19 cellular contexts compared by ENCODE assay signal in the genomic region with DNA sequence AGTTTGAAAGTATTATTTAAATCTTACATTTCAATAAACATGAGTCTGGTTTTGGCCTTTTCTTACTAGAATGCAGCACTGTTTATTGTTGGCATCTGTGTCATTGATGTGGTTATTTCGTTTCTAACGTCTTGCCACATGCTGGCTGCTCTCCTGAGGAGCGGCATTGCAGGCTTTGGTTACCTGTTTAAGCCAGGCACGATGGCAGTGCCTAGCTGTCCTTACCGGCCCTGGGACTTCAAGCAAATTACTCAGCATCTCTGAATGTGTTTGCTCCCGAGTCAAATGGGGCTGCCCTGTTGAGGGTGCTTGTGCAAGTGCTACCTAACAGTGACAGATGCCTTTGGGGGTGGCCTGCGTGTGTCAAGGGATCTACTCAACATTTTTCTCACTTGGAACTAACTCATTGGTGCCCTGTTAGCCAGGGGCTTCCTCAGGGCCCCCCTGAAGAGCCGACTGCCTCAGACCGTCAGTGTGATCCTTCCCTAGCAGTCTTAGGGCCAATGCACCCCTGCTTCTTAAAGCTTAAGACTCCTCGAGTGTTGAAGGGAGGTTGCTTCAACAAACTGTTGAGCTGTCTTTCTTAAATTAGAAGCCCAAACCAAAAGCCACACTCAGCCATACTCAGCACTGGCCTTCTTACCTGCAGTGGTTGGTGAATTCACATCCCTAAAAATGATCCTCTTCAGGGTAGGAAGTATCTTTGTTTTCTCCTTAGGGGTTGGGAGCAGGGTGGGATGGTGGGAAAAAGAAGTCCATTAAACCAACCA.
A peak's percentile ranks its signal among the peaks of the same experiment; 100 is the strongest.
DNase-seq lines count a peak whose midpoint lies in the region; ATAC-seq and TF ChIP-seq lines count a peak whose summit lies in the region.
"Had no signal": no experiment of that assay in that cellular context is flagged by ENCODE, and none has a peak within 500 bp of the region (broad histone marks: within the 10 kb centered on the region; RNA-seq: fewer than 3 reads in every experiment).

No MANE protein-coding gene starts in this region.

- no peak for DNase-seq in activated CD4-positive, alpha-beta T cell treated with anti-CD3 and anti-CD28 coated beads, Interleukin-2, amount 10 ng/mL, durations not matched to agents 24 days and 14 days
- no peak for DNase-seq in activated CD4-positive, alpha-beta T cell treated with anti-CD3 and anti-CD28 coated beads for 4 hours
- DNase-seq in CD8-positive, alpha-beta T cell: peak in 4 of 7 experiments; percentile 33 to 57 (median 44)
- DNase-seq in activated CD8-positive, alpha-beta T cell treated with anti-CD3 and anti-CD28 coated beads, Interleukin-2, amount 10 ng/mL, durations not matched to agents 7 days and 5 days: no peak
- peak in 1 of 3 donors; percentile 27 for DNase-seq in effector memory CD4-positive, alpha-beta T cell
- DNase-seq in stimulated activated CD4-positive, alpha-beta T cell treated with anti-CD3 and anti-CD28 coated beads, Interleukin-15, amount 100 ng/mL, for 24 hours: no peak
- DNase-seq in glutamatergic neuron (no peak), DMS 273 treated with DMSO at 0.1 percent for 48 hours (lab: John Stamatoyannopoulos, UW) (no peak)
- DNase-seq: GF-D8; left colon; NCI-H1417; NCI-H526; nephron progenitor cell; stimulated activated CD4-positive, alpha-beta T cell treated with anti-CD3 and anti-CD28 coated beads, Interleukin-2, amount 100 ng/mL, for 24 hours had no signal

- no peaks in the 10 kb centered on the region for H3K27me3 ChIP-seq in CD8-positive, alpha-beta T cell (ENCODE audit: insufficient read depth, low read length)
- no peaks in the 10 kb centered on the region for H3K27me3 ChIP-seq in effector memory CD4-positive, alpha-beta T cell (replicated peaks; ENCODE audit: control insufficient read depth, insufficient read depth, low read length, poor library complexity, severe bottlenecking)
- H3K27me3 ChIP-seq: gastroesophageal sphincter had no signal

- peak overlapping the region; percentile 41 for H3K27ac Mint-ChIP-seq in activated CD4-positive, alpha-beta T cell treated with anti-CD3 and anti-CD28 coated beads, Interleukin-2, amount 10 ng/mL, durations not matched to agents 24 days and 14 days
- peak overlapping the region; percentile 91 for H3K27ac Mint-ChIP-seq in CD8-positive, alpha-beta T cell
- peak overlapping the region; percentile 51 for H3K27ac Mint-ChIP-seq in activated CD8-positive, alpha-beta T cell treated with anti-CD3 and anti-CD28 coated beads, Interleukin-2, amount 10 ng/mL, durations not matched to agents 7 days and 5 days
- H3K27ac Mint-ChIP-seq in glutamatergic neuron (ENCODE audit: unreplicated experiment): no peak overlapping the region
- H3K27ac Mint-ChIP-seq: GM23338, mesothelial cell of epicardium, nephron progenitor cell had no signal

- intact Hi-C loops in activated CD4-positive, alpha-beta T cell treated with anti-CD3 and anti-CD28 coated beads, Interleukin-2, amount 10 ng/mL, durations not matched to agents 24 days and 14 days (cut with micrococcal nuclease): loop anchor here (2.0 kb wide), 1 partner anchor 13 kb away; no protein-coding TSS in a partner anchor
- intact Hi-C loops in CD8-positive, alpha-beta T cell (cut with DNase I, micrococcal nuclease): loop anchor here in 1 of 2 experiments (5.0 kb wide), 1 partner anchor 36 kb away; no protein-coding TSS in a partner anchor

- CTCF ChIA-PET in CD8-positive, alpha-beta T cell (lab: Charles Lee): interaction anchor here (0.7 to 1.6 kb wide), 3 partner anchors 39 to 320 kb away, joined by 3 read pairs; no protein-coding TSS in a partner anchor
- CTCF ChIA-PET in activated CD8-positive, alpha-beta T cell treated with anti-CD3 and anti-CD28 coated beads, Interleukin-2, amount 10 ng/mL, durations not matched to agents 7 days and 5 days (lab: Charles Lee): interaction anchor here (0.9 kb wide), 1 partner anchor 319 kb away, joined by 3 read pairs; no protein-coding TSS in a partner anchor

- H3K4me1 ChIP-seq in CD8-positive, alpha-beta T cell (ENCODE audit: insufficient read depth, low read length): peaks cover 33% of the 10 kb centered on the region
- H3K4me1 ChIP-seq in effector memory CD4-positive, alpha-beta T cell (ENCODE audit: control insufficient read depth, insufficient read depth, low read length, poor library complexity, severe bottlenecking): peaks cover 16% of the 10 kb centered on the region

- TF ChIP-seq CTCF in CD8-positive, alpha-beta T cell (IDR thresholded peaks at IDR 0.05): no peak
- TF ChIP-seq CTCF in glutamatergic neuron (IDR thresholded peaks at IDR 0.05; ENCODE audit: partially characterized antibody, unreplicated experiment): no peak

- H3K4me3 ChIP-seq in CD8-positive, alpha-beta T cell (ENCODE audit: low read depth, low read length): no peak overlapping the region
- H3K4me3 ChIP-seq in effector memory CD4-positive, alpha-beta T cell (ENCODE audit: insufficient read depth, low read depth, low read length, poor library complexity, severe bottlenecking): no peak overlapping the region
- H3K4me3 ChIP-seq: gastroesophageal sphincter, GM23338 had no signal

- no peak overlapping the region for H3K4me3 Mint-ChIP-seq in activated CD4-positive, alpha-beta T cell treated with anti-CD3 and anti-CD28 coated beads, Interleukin-2, amount 10 ng/mL, durations not matched to agents 24 days and 14 days
- peak overlapping the region; percentile 39 for H3K4me3 Mint-ChIP-seq in CD8-positive, alpha-beta T cell
- no peak overlapping the region for H3K4me3 Mint-ChIP-seq in activated CD8-positive, alpha-beta T cell treated with anti-CD3 and anti-CD28 coated beads, Interleukin-2, amount 10 ng/mL, durations not matched to agents 7 days and 5 days
- no peak overlapping the region for H3K4me3 Mint-ChIP-seq in glutamatergic neuron (ENCODE audit: unreplicated experiment)
- H3K4me3 Mint-ChIP-seq: brain, GM23338, mesothelial cell of epicardium, nephron progenitor cell, type B pancreatic cell had no signal

- no peaks in the 10 kb centered on the region for H3K9me3 ChIP-seq in CD8-positive, alpha-beta T cell (ENCODE audit: low read length)
- no peaks in the 10 kb centered on the region for H3K9me3 ChIP-seq in effector memory CD4-positive, alpha-beta T cell (ENCODE audit: control insufficient read depth, low read length)

- H3K27ac ChIP-seq in CD8-positive, alpha-beta T cell (ENCODE audit: low read depth, low read length): no peak overlapping the region
- H3K27ac ChIP-seq in effector memory CD4-positive, alpha-beta T cell (ENCODE audit: insufficient read depth, low read length, poor library complexity, severe bottlenecking): peak overlapping the region; percentile 5
- H3K27ac ChIP-seq: gastroesophageal sphincter had no signal

- peaks cover 8% of the 10 kb centered on the region for H3K4me1 Mint-ChIP-seq in activated CD4-positive, alpha-beta T cell treated with anti-CD3 and anti-CD28 coated beads, Interleukin-2, amount 10 ng/mL, durations not matched to agents 24 days and 14 days
- peaks cover 52% of the 10 kb centered on the region for H3K4me1 Mint-ChIP-seq in CD8-positive, alpha-beta T cell (ENCODE audit: low read depth)
- peaks cover 22% of the 10 kb centered on the region for H3K4me1 Mint-ChIP-seq in activated CD8-positive, alpha-beta T cell treated with anti-CD3 and anti-CD28 coated beads, Interleukin-2, amount 10 ng/mL, durations not matched to agents 7 days and 5 days (ENCODE audit: low read depth)
- peaks cover under 1% of the 10 kb centered on the region for H3K4me1 Mint-ChIP-seq in glutamatergic neuron (ENCODE audit: low read depth, unreplicated experiment)
- H3K4me1 Mint-ChIP-seq: mesothelial cell of epicardium had no signal

- H3K36me3 ChIP-seq in CD8-positive, alpha-beta T cell (ENCODE audit: insufficient read depth, low read length): peaks cover 9% of the 10 kb centered on the region
- H3K36me3 ChIP-seq in effector memory CD4-positive, alpha-beta T cell (ENCODE audit: control insufficient read depth, insufficient read depth, low read length): peaks cover 27% of the 10 kb centered on the region

- peaks cover 33% of the 10 kb centered on the region for H3K9me3 Mint-ChIP-seq in activated CD4-positive, alpha-beta T cell treated with anti-CD3 and anti-CD28 coated beads, Interleukin-2, amount 10 ng/mL, durations not matched to agents 24 days and 14 days
- peaks cover 23% of the 10 kb centered on the region for H3K9me3 Mint-ChIP-seq in CD8-positive, alpha-beta T cell
- H3K9me3 Mint-ChIP-seq in activated CD8-positive, alpha-beta T cell treated with anti-CD3 and anti-CD28 coated beads, Interleukin-2, amount 10 ng/mL, durations not matched to agents 7 days and 5 days (ENCODE audit: insufficient read depth): peaks cover 24% of the 10 kb centered on the region
- H3K9me3 Mint-ChIP-seq in glutamatergic neuron (ENCODE audit: unreplicated experiment): peaks cover 11% of the 10 kb centered on the region

- POLR2A ChIA-PET in CD8-positive, alpha-beta T cell (lab: Charles Lee): interaction anchor here (0.6 to 2.1 kb wide), 4 partner anchors 11 to 264 kb away, joined by 3 to 8 read pairs (median 4); no protein-coding TSS in a partner anchor
- POLR2A ChIA-PET in activated CD8-positive, alpha-beta T cell treated with anti-CD3 and anti-CD28 coated beads, Interleukin-2, amount 10 ng/mL, durations not matched to agents 7 days and 5 days (lab: Charles Lee): interaction anchor here (1.1 kb wide), 1 partner anchor 24 kb away, joined by 3 read pairs; no protein-coding TSS in a partner anchor

- H3K36me3 Mint-ChIP-seq in activated CD4-positive, alpha-beta T cell treated with anti-CD3 and anti-CD28 coated beads, Interleukin-2, amount 10 ng/mL, durations not matched to agents 24 days and 14 days (ENCODE audit: low read depth): peaks cover 75% of the 10 kb centered on the region
- H3K36me3 Mint-ChIP-seq in CD8-positive, alpha-beta T cell: peaks cover 76% of the 10 kb centered on the region
- H3K36me3 Mint-ChIP-seq in activated CD8-positive, alpha-beta T cell treated with anti-CD3 and anti-CD28 coated beads, Interleukin-2, amount 10 ng/mL, durations not matched to agents 7 days and 5 days (ENCODE audit: low read depth): peaks cover 80% of the 10 kb centered on the region
- H3K36me3 Mint-ChIP-seq in glutamatergic neuron (ENCODE audit: unreplicated experiment): peaks cover 45% of the 10 kb centered on the region

- no peaks in the 10 kb centered on the region for H3K27me3 Mint-ChIP-seq in activated CD4-positive, alpha-beta T cell treated with anti-CD3 and anti-CD28 coated beads, Interleukin-2, amount 10 ng/mL, durations not matched to agents 24 days and 14 days
- no peaks in the 10 kb centered on the region for H3K27me3 Mint-ChIP-seq in CD8-positive, alpha-beta T cell (ENCODE audit: low read depth)
- H3K27me3 Mint-ChIP-seq in activated CD8-positive, alpha-beta T cell treated with anti-CD3 and anti-CD28 coated beads, Interleukin-2, amount 10 ng/mL, durations not matched to agents 7 days and 5 days (ENCODE audit: low read depth): no peaks in the 10 kb centered on the region
- H3K27me3 Mint-ChIP-seq in glutamatergic neuron (ENCODE audit: unreplicated experiment): peaks cover 4% of the 10 kb centered on the region
- H3K27me3 Mint-ChIP-seq: type B pancreatic cell had no signal

- ATAC-seq in CD8-positive, alpha-beta T cell: peak; percentile 86
- peak; percentile 53 for ATAC-seq in activated CD8-positive, alpha-beta T cell treated with anti-CD3 and anti-CD28 coated beads, Interleukin-2, amount 10 ng/mL, durations not matched to agents 7 days and 5 days
- ATAC-seq: gastroesophageal sphincter had no signal

Comparison
In these comparisons a context has a peak if more than half of its experiments do, and no peak if none do; other contexts are left out.
1. DNase-seq: peak in CD8-positive, alpha-beta T cell (4 of 7); none in activated CD4-positive, alpha-beta T cell treated with anti-CD3 and anti-CD28 coated beads, Interleukin-2, amount 10 ng/mL, durations not matched to agents 24 days and 14 days (single experiment), activated CD4-positive, alpha-beta T cell treated with anti-CD3 and anti-CD28 coated beads for 4 hours (0 of 2), activated CD8-positive, alpha-beta T cell treated with anti-CD3 and anti-CD28 coated beads, Interleukin-2, amount 10 ng/mL, durations not matched to agents 7 days and 5 days (single experiment), stimulated activated CD4-positive, alpha-beta T cell treated with anti-CD3 and anti-CD28 coated beads, Interleukin-15, amount 100 ng/mL, for 24 hours (single experiment), glutamatergic neuron (single experiment) and DMS 273 treated with DMSO at 0.1 percent for 48 hours (single experiment).